ENCODE assay signal across 13 cellular contexts in genomic region chr17:74147436-74147835, GRCh38. TPM values are rescaled to one million over a fixed set of nuclear protein-coding genes. Genes with fewer than 3 reads are reported as not detected.
DNase-seq lines count a peak whose midpoint lies in the region; ATAC-seq and TF ChIP-seq lines count a peak whose summit lies in the region.
"Had no signal": no experiment of that assay in that cellular context is flagged by ENCODE, and none has a peak within 500 bp of the region (broad histone marks: within the 10 kb centered on the region; RNA-seq: fewer than 3 reads in every experiment).

No MANE protein-coding gene starts in this region.

- H3K36me3 Mint-ChIP-seq in chondrocyte (ENCODE audit: low read depth), result peaks cover 3% of the 10 kb centered on the region

- no peaks in the 10 kb centered on the region for H3K4me1 Mint-ChIP-seq in chondrocyte (ENCODE audit: low read depth)

- H3K27ac ChIP-seq in RWPE2 (ENCODE audit: poor library complexity, severe bottlenecking) (no peak overlapping the region), gastroesophageal sphincter (no peak overlapping the region), gastrocnemius medialis (no peak overlapping the region)
- H3K27ac ChIP-seq: 22Rv1 had no signal

- H3K36me3 ChIP-seq in RWPE2 (ENCODE audit: low read depth) (no peaks in the 10 kb centered on the region), gastroesophageal sphincter (no peaks in the 10 kb centered on the region), gastrocnemius medialis (no peaks in the 10 kb centered on the region)

- no peak for ATAC-seq in RWPE2 (ENCODE audit: low read depth)
- no peak for ATAC-seq in gastroesophageal sphincter
- ATAC-seq in gastrocnemius medialis, result no peak
- ATAC-seq: PC-3 had no signal

- H3K27me3 ChIP-seq in RWPE2 (ENCODE audit: insufficient read depth, poor library complexity, severe bottlenecking) (peaks cover 5% of the 10 kb centered on the region), gastroesophageal sphincter (peaks cover 51% of the 10 kb centered on the region), gastrocnemius medialis (no peaks in the 10 kb centered on the region)

- intact Hi-C loops in gastrocnemius medialis (cut with DNase I; ENCODE audit: low total_unique reads), result no loop called here

- H3K9me3 Mint-ChIP-seq in chondrocyte (ENCODE audit: low read depth), result peaks cover 16% of the 10 kb centered on the region

- in situ Hi-C loops in gastrocnemius medialis (cut with MboI; ENCODE audit: low sequenced_read_pairs in 4 of 4), result no loop called here

- no peak overlapping the region for H3K4me3 Mint-ChIP-seq in chondrocyte (ENCODE audit: unreplicated experiment)

- no peak overlapping the region for H3K27ac Mint-ChIP-seq in chondrocyte (ENCODE audit: unreplicated experiment)

- TF ChIP-seq CTCF in RWPE2 (IDR thresholded peaks at IDR 0.05; ENCODE audit: poor library complexity, severe bottlenecking) (no peak), gastroesophageal sphincter (IDR thresholded peaks at IDR 0.05) (no peak), chondrocyte (IDR thresholded peaks at IDR 0.05) (no peak), gastrocnemius medialis (IDR thresholded peaks at IDR 0.05 in 4 of 5, conservative IDR thresholded peaks at IDR 0.05 in 1 of 5) (no peak)

- no peak for TF ChIP-seq EP300 in gastroesophageal sphincter (IDR thresholded peaks at IDR 0.05)

- TF ChIP-seq POLR2A in gastroesophageal sphincter (IDR thresholded peaks at IDR 0.05) (no peak), gastrocnemius medialis (IDR thresholded peaks at IDR 0.05) (no peak)

- H3K27me3 Mint-ChIP-seq in chondrocyte (ENCODE audit: low read depth), result peaks cover 29% of the 10 kb centered on the region

- H3K4me1 ChIP-seq in RWPE2 (ENCODE audit: insufficient read depth, poor library complexity, severe bottlenecking), result no peaks in the 10 kb centered on the region
- H3K4me1 ChIP-seq in gastroesophageal sphincter, result no peaks in the 10 kb centered on the region
- H3K4me1 ChIP-seq in gastrocnemius medialis, result no peaks in the 10 kb centered on the region

- 73% methylated on average over 5 of the region's 6 CpGs; no CpG with 5 or more reads in 1 of the 2 donors for WGBS in gastroesophageal sphincter (ENCODE audit: low coverage in 1 of 2), 2 donors

- H3K9me3 ChIP-seq in RWPE2 (ENCODE audit: severe bottlenecking) (peaks cover 10% of the 10 kb centered on the region), gastroesophageal sphincter (peaks cover 0 to 16% (median 0%) of the 10 kb centered on the region in 3 donors), gastrocnemius medialis (no peaks in the 10 kb centered on the region)

- DNase-seq in activated CD8-positive, alpha-beta memory T cell treated with anti-CD3 and anti-CD28 coated beads, Interleukin-2, amount 50 U/mL, for 48 hours, result peak; percentile 7
- DNase-seq in activated CD8-positive, alpha-beta memory T cell treated with anti-CD3 and anti-CD28 coated beads, Interleukin-2, amount 50 U/mL, for 4 hours, result no peak
- DNase-seq in RWPE2 (ENCODE audit: low spot score) (peak; percentile 16), islet precursor cell (peak; percentile 45), chondrocyte (ENCODE audit: low spot score) (no peak), gastrocnemius medialis (no peak)
- DNase-seq in activated CD4-positive, CD25-positive, alpha-beta regulatory T cell treated with anti-CD3 and anti-CD28 coated beads, Interleukin-2, amount 50 U/mL, for 72 hours, result no peak
- DNase-seq: C1 segment of cervical spinal cord, KG1, NCI-H446 treated with DMSO at 0.1 percent for 48 hours, PC-3 had no signal

- H3K4me3 ChIP-seq in RWPE2 (ENCODE audit: severe bottlenecking) (no peak overlapping the region), gastroesophageal sphincter (no peak overlapping the region), gastrocnemius medialis (no peak overlapping the region)

RNA-seq across cellular contexts. Expression of gene RPL38, which starts 56.0 kb away (rescaled TPM):
- total RNA-seq in gastroesophageal sphincter (100 to 1,000 TPM; 407 to 628 (median 526) TPM), chondrocyte (539 to 625 TPM (median 549 TPM) in 3 replicates), gastrocnemius medialis (100 to 1,000 TPM; 346 to 472 (median 443) TPM)

Comparison
In these comparisons a context has a peak if more than half of its experiments do, and no peak if none do; other contexts are left out.
1. DNase-seq: peak in activated CD8-positive, alpha-beta memory T cell treated with anti-CD3 and anti-CD28 coated beads, Interleukin-2, amount 50 U/mL, for 48 hours (single experiment), RWPE2 (single experiment) and islet precursor cell (single experiment); none in activated CD8-positive, alpha-beta memory T cell treated with anti-CD3 and anti-CD28 coated beads, Interleukin-2, amount 50 U/mL, for 4 hours (single experiment), chondrocyte (single experiment), activated CD4-positive, CD25-positive, alpha-beta regulatory T cell treated with anti-CD3 and anti-CD28 coated beads, Interleukin-2, amount 50 U/mL, for 72 hours (single experiment) and gastrocnemius medialis (0 of 2).